Comparison of ENCODE assay signal across 11 cellular contexts in the genomic region with DNA sequence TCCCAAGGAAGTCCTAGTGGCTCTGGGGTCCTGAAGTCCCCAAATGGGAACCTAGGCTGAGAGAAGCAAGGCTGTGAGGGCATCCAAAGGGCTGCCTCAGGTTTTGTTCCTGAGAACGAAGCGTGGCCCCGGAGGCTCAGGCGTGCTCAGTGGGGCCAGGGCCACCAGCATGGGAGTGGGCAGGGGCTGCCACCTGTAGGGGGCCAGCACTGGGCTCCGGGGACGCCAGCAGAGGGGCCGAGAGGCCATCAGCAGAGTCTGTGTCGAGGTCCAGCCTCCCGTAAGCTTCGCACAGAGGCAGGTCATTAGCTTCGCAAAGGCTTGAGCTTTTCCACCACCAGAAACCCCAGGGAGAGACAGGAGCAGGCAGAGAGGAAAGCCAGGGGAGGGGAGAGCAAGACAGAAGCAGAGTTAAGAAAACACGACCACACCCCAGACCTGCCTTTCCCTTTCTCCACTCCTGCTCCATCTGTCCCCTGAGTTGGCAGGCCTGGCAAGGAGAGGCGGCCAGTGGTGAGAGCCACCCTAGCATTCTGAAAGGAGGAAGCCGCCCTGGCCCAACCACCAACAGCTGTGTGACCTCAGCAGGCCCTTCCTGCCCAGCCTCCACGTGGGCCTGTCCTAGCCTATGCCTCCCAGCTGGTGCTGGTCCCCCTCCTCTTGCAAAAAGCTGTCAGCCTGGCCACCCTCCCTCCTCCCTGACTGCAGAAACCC. TPM values are rescaled to one million over a fixed set of nuclear protein-coding genes. Genes with fewer than 3 reads are reported as not detected.
DNase-seq lines count a peak whose midpoint lies in the region; ATAC-seq, FAIRE-seq and TF ChIP-seq lines count a peak whose summit lies in the region.
"Had no signal": no experiment of that assay in that cellular context is flagged by ENCODE, and none has a peak within 500 bp of the region (broad histone marks: within the 10 kb centered on the region; RNA-seq: fewer than 3 reads in every experiment).

No MANE protein-coding gene starts in this region.

- TF ChIP-seq POLR2A in stomach (IDR thresholded peaks at IDR 0.05) (no peak), H54 (IDR thresholded peaks at IDR 0.05; ENCODE audit: low read depth, low read length) (no peak)

- H3K9me3 ChIP-seq in lung (ENCODE audit: control insufficient read depth in 2 of 2, insufficient read depth in 1 of 2, low read length in 1 of 2) (no peaks in the 10 kb centered on the region), stomach (no peaks in the 10 kb centered on the region)
- H3K9me3 ChIP-seq: testis had no signal

- TF ChIP-seq CTCF in lung (IDR thresholded peaks at IDR 0.05; ENCODE audit: control extremely low read depth, extremely low read depth), result no peak
- no peak for TF ChIP-seq CTCF in stomach (IDR thresholded peaks at IDR 0.05)

- peaks cover 0 to 4% of the 10 kb centered on the region in 2 donors for H3K4me1 ChIP-seq in lung (ENCODE audit: control insufficient read depth in 2 of 2, insufficient read depth in 2 of 2, low read length in 2 of 2)
- H3K4me1 ChIP-seq in stomach, result peaks cover 9 to 48% (median 19%) of the 10 kb centered on the region in 4 donors

- 74 to 82% methylated on average over 15 of the region's 15 CpGs for WGBS in lung, 2 donors
- 83 to 89% (median 84%) methylated on average over 13 to 15 of the region's 15 CpGs for WGBS in stomach, 5 donors

- peak; percentile 53 for DNase-seq in DMS 273 (lab: John Stamatoyannopoulos, UW; ENCODE audit: unreplicated experiment)
- no peak for DNase-seq in DMS 273 treated with DMSO at 0.1 percent for 48 hours (lab: John Stamatoyannopoulos, UW)
- peak in 6 of 61 donors; percentile 9 to 56 (median 22) for DNase-seq in caudate nucleus (lab: John Stamatoyannopoulos, UW)
- DNase-seq in lung (ENCODE audit: low spot score), result peak; percentile 63
- DNase-seq in stomach, result no peak
- no peak for DNase-seq in D341Med (ENCODE audit: low spot score)
- no peak for DNase-seq in activated CD4-positive, CD25-positive, alpha-beta regulatory T cell (lab: John Stamatoyannopoulos, UW)
- DNase-seq in H54 (ENCODE audit: insufficient read length, low spot score), result no peak
- DNase-seq: activated gamma-delta T cell, testis had no signal

- H3K36me3 ChIP-seq in lung (ENCODE audit: control insufficient read depth in 2 of 2, insufficient read depth in 2 of 2, low read length in 2 of 2) (peaks cover 0 to 56% of the 10 kb centered on the region in 2 donors), stomach (peaks cover 58 to 78% (median 72%) of the 10 kb centered on the region in 4 donors)

- no peak for FAIRE-seq in H54 (lab: Jason Lieb, UNC)

- H3K27ac ChIP-seq in caudate nucleus (ENCODE audit: low read depth, low read length), result peak overlapping the region; percentile 36
- H3K27ac ChIP-seq in lung (ENCODE audit: low read depth in 1 of 2, low read length in 1 of 2), result peak overlapping the region in 1 of 2 donors; percentile 23
- peak overlapping the region in 3 of 5 donors; percentile 20 to 39 (median 21) for H3K27ac ChIP-seq in stomach
- H3K27ac ChIP-seq: 22Rv1, testis had no signal

- peak; percentile 66 for ATAC-seq in lung (ENCODE audit: insufficient read depth, low FRiP score)

- TF ChIP-seq EP300 in stomach (IDR thresholded peaks at IDR 0.05), result no peak

- H3K4me3 ChIP-seq in lung, result no peak overlapping the region
- peak overlapping the region in 1 of 4 donors; percentile 4 for H3K4me3 ChIP-seq in stomach
- H3K4me3 ChIP-seq: testis had no signal

- intact Hi-C loops in stomach (cut with DNase I; ENCODE audit: low total_unique reads), result no loop called here

- H3K27me3 ChIP-seq in lung (ENCODE audit: control insufficient read depth, insufficient read depth) (no peaks in the 10 kb centered on the region), stomach (no peaks in the 10 kb centered on the region)
- H3K27me3 ChIP-seq: testis had no signal

RNA-seq across cellular contexts. Expression of a gene that starts 5.5 kb away (rescaled TPM):
- total RNA-seq in lung (10 to 100 TPM; 13.7 to 25.6 TPM), stomach (100 to 1,000 TPM in 1 of 5 donors, 10 to 100 TPM in 3, 1 to 10 TPM in 1; 2.9 to 138 (median 20.1) TPM)
- polyA plus RNA-seq in lung (10 to 100 TPM; 23.0 to 24.5 TPM), stomach (10 to 100 TPM; 13.0 to 14.8 (median 13.4) TPM)

RNA-seq across cellular contexts. Expression of a gene that starts 6.4 kb away (rescaled TPM):
- total RNA-seq in lung (10 to 100 TPM; 19.3 to 32.0 TPM), stomach (10 to 100 TPM in 4 of 5 donors, 1 to 10 TPM in 1; 4.7 to 27.7 (median 25.8) TPM)
- polyA plus RNA-seq in lung (10 to 100 TPM; 11.4 to 20.9 TPM), stomach (10 to 100 TPM; 11.4 to 18.3 (median 12.7) TPM)

RNA-seq across cellular contexts. Expression of a gene that starts 6.5 kb away (rescaled TPM):
- total RNA-seq in lung, result 1,000 to 10,000 TPM; 1,412 to 1,708 TPM
- polyA plus RNA-seq in lung, result 1,000 to 10,000 TPM; 2,527 to 3,573 TPM
- 1,000 to 10,000 TPM in 4 of 5 donors, 100 to 1,000 TPM in 1; 809 to 1,438 (median 1,206) TPM for total RNA-seq in stomach
- polyA plus RNA-seq in stomach, result 1,000 to 10,000 TPM; 3,101 to 4,243 (median 3,368) TPM

RNA-seq across cellular contexts. Expression of a gene that starts 14.8 kb away (rescaled TPM):
- total RNA-seq in lung (10 to 100 TPM; 14.2 to 41.7 TPM), stomach (10 to 100 TPM in 3 of 5 donors, 1 to 10 TPM in 2; 1.7 to 46.9 (median 22.6) TPM)
- polyA plus RNA-seq in lung (10 to 100 TPM; 73.9 to 75.3 TPM), stomach (100 to 1,000 TPM in 1 of 3 donors, 10 to 100 TPM in 2; 92.5 to 118 (median 95.5) TPM)

RNA-seq across cellular contexts. Expression of a gene that starts 14.8 kb away (rescaled TPM):
- 10 to 100 TPM; 11.7 to 30.3 TPM for total RNA-seq in lung
- polyA plus RNA-seq in lung, result 10 to 100 TPM; 24.1 to 50.1 TPM
- 10 to 100 TPM in 2 of 5 donors, 1 to 10 TPM in 3; 1.8 to 75.3 (median 7.1) TPM for total RNA-seq in stomach
- 10 to 100 TPM; 45.4 to 54.4 (median 47.1) TPM for polyA plus RNA-seq in stomach

Comparison
In these comparisons a context has a peak if more than half of its experiments do, and no peak if none do; other contexts are left out.
1. DNase-seq: peak in DMS 273 (single experiment) and lung (single experiment); none in DMS 273 treated with DMSO at 0.1 percent for 48 hours (single experiment), stomach (single experiment), D341Med (single experiment), activated CD4-positive, CD25-positive, alpha-beta regulatory T cell (0 of 4) and H54 (single experiment).